Comparison of ENCODE assay signal across 15 cellular contexts in the genomic region with DNA sequence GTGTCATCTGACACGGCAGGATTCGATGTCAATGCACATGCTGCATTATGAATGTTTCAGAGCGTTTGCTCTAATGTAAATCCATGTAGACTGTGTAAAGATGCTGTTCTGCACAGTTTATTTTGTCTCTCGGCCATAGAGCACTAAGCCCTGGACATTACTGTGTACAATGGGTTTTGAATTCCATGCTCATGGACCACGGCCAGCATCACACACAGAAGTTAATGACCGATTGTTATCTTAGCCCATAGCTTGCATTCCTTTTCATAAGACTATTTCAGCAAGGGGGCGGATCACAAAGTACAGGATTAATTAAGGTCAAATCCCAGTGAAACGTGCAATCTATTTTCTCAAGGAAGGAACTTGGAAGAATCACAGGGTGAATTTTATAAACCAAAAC.
A peak's percentile ranks its signal among the peaks of the same experiment; 100 is the strongest.
DNase-seq lines count a peak whose midpoint lies in the region; ATAC-seq, FAIRE-seq and TF ChIP-seq lines count a peak whose summit lies in the region.
"Had no signal": no experiment of that assay in that cellular context is flagged by ENCODE, and none has a peak within 500 bp of the region (broad histone marks: within the 10 kb centered on the region; RNA-seq: fewer than 3 reads in every experiment).

No MANE protein-coding gene starts in this region.

- no peaks in the 10 kb centered on the region for H3K27me3 ChIP-seq in brain microvascular endothelial cell (replicated peaks)
- H3K27me3 ChIP-seq: hepatocyte had no signal

- FAIRE-seq in urothelium cell line (lab: Jason Lieb, UNC) = peak; percentile 32
- FAIRE-seq: A549, TTC549 had no signal

- intact Hi-C loops in left ventricle myocardium superior (cut with micrococcal nuclease) (no loop called here), Right ventricle myocardium superior (cut with DNase I) (no loop called here)

- no peak for TF ChIP-seq CTCF in brain microvascular endothelial cell (IDR thresholded peaks at IDR 0.05; ENCODE audit: low read depth, low read length, missing control alignments)

- ATAC-seq in left ventricle myocardium superior = peak; percentile 28
- no peak for ATAC-seq in Right ventricle myocardium superior (ENCODE audit: poor library complexity)
- ATAC-seq in activated naive CD8-positive, alpha-beta T cell treated with anti-CD3 and anti-CD28 coated beads, Interleukin-2, amount 50 U/mL, for 24 hours = no peak
- ATAC-seq: A549; activated T-cell treated with anti-CD3 and anti-CD28 coated beads, Interleukin-2, amount 50 U/mL, for 4 hours; HCT116 had no signal

- H3K27ac Mint-ChIP-seq in activated naive CD8-positive, alpha-beta T cell treated with anti-CD3 and anti-CD28 coated beads, Interleukin-2, amount 50 U/mL, for 24 hours = no peak overlapping the region

- H3K9me3 Mint-ChIP-seq in activated naive CD8-positive, alpha-beta T cell treated with anti-CD3 and anti-CD28 coated beads, Interleukin-2, amount 50 U/mL, for 24 hours = no peaks in the 10 kb centered on the region
- H3K9me3 Mint-ChIP-seq: activated T-cell treated with anti-CD3 and anti-CD28 coated beads, Interleukin-2, amount 50 U/mL, for 4 hours had no signal

- in situ Hi-C loops in brain microvascular endothelial cell (cut with HindIII; ENCODE audit: low pct_ligation_motif_present, low sequenced_read_pairs) = no loop called here

- no peak overlapping the region for H3K4me3 ChIP-seq in brain microvascular endothelial cell (ENCODE audit: low read depth, low read length)
- H3K4me3 ChIP-seq: A549, hepatocyte had no signal

- H3K4me3 Mint-ChIP-seq in activated naive CD8-positive, alpha-beta T cell treated with anti-CD3 and anti-CD28 coated beads, Interleukin-2, amount 50 U/mL, for 24 hours = no peak overlapping the region
- H3K4me3 Mint-ChIP-seq: activated T-cell treated with anti-CD3 and anti-CD28 coated beads, Interleukin-2, amount 50 U/mL, for 4 hours had no signal

- no peaks in the 10 kb centered on the region for H3K4me1 Mint-ChIP-seq in activated naive CD8-positive, alpha-beta T cell treated with anti-CD3 and anti-CD28 coated beads, Interleukin-2, amount 50 U/mL, for 24 hours

- H3K27me3 Mint-ChIP-seq in activated naive CD8-positive, alpha-beta T cell treated with anti-CD3 and anti-CD28 coated beads, Interleukin-2, amount 50 U/mL, for 24 hours = no peaks in the 10 kb centered on the region

- DNase-seq in left ventricle myocardium superior = no peak
- no peak for DNase-seq in Right ventricle myocardium superior
- DNase-seq in brain microvascular endothelial cell = peak; percentile 81
- DNase-seq in kidney glomerular epithelial cell (lab: John Stamatoyannopoulos, UW) = peak; percentile 93
- DNase-seq in urothelium cell line (ENCODE audit: low spot score) = peak; percentile 26
- no peak for DNase-seq in activated naive CD8-positive, alpha-beta T cell treated with anti-CD3 and anti-CD28 coated beads, Interleukin-2, amount 50 U/mL, for 24 hours
- no peak for DNase-seq in NAMALWA (ENCODE audit: low spot score)
- no peak for DNase-seq in activated CD8-positive, alpha-beta memory T cell treated with anti-CD3 and anti-CD28 coated beads, Interleukin-2, amount 50 U/mL, for 4 hours
- DNase-seq: activated T-cell treated with anti-CD3 and anti-CD28 coated beads, Interleukin-2, amount 50 U/mL, for 4 hours; cerebellar nuclear complex; NCI-H1417 treated with DMSO at 0.1 percent for 48 hours had no signal

- no peaks in the 10 kb centered on the region for H3K36me3 ChIP-seq in brain microvascular endothelial cell (replicated peaks)

- H3K36me3 Mint-ChIP-seq in activated naive CD8-positive, alpha-beta T cell treated with anti-CD3 and anti-CD28 coated beads, Interleukin-2, amount 50 U/mL, for 24 hours (ENCODE audit: low read depth) = no peaks in the 10 kb centered on the region

- H3K27ac ChIP-seq in brain microvascular endothelial cell = peak overlapping the region; percentile 61
- H3K27ac ChIP-seq: A549, hepatocyte had no signal

Comparison
In these comparisons a context has a peak if more than half of its experiments do, and no peak if none do; other contexts are left out.
1. DNase-seq: peak in brain microvascular endothelial cell (single experiment), kidney glomerular epithelial cell (single experiment) and urothelium cell line (single experiment); none in left ventricle myocardium superior (single experiment), Right ventricle myocardium superior (single experiment), activated naive CD8-positive, alpha-beta T cell treated with anti-CD3 and anti-CD28 coated beads, Interleukin-2, amount 50 U/mL, for 24 hours (single experiment), NAMALWA (single experiment) and activated CD8-positive, alpha-beta memory T cell treated with anti-CD3 and anti-CD28 coated beads, Interleukin-2, amount 50 U/mL, for 4 hours (single experiment).